In the genomic region with DNA sequence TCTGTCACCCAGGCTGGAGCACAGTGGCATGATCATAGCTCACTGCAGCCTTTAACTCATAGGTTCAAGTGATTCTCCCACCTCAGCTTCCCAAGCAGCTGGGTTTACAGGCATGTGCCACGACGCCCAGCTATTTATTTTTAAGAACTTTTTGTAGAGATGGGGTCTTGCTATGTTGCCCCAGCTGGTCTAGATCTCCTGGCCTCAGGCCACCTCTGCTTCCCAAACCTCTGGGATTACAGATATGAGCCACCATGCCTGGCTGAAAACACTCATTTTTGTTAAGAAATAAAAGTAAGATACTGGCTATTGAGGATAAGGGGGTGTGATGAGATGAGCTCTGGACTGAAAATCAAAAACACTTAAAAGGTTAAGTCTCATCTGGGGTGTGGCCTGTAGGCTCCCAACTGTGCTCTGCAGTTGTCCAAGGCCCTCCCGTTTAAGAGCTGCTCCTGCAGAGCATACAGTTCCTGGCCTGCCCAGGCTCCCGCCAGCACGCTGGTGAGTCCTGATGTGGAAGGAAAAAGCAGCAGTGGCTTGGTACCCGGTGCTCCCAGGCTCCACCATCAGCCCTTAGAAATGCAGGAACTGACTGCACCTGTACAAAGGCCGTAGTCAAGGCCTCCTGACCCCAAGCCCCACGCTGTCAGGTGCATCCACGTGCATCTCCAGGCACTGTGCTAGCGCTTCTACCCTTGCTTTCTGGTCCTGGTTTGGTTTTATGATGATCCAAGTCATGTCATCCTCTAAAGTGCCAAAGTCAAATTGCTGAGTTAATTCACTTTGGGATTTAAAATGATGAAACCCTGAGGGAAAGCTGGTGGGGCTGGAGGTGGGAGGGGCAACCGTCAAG, we compare ENCODE assay signal across 18 cellular contexts.
"Had no signal": no experiment of that assay in that cellular context is flagged by ENCODE, and none has a peak within 500 bp of the region (broad histone marks: within the 10 kb centered on the region; RNA-seq: fewer than 3 reads in every experiment).

No MANE protein-coding gene starts in this region.

- ATAC-seq: effector memory CD8-positive, alpha-beta T cell; natural killer cell had no signal

- H3K4me3 Mint-ChIP-seq: activated CD4-positive, alpha-beta T cell treated with anti-CD3 and anti-CD28 coated beads, Interleukin-2, amount 10 ng/mL, durations not matched to agents 7 days and 5 days; activated naive CD4-positive, alpha-beta T cell treated with anti-CD3 and anti-CD28 coated beads, Interleukin-2, amount 10 ng/mL, durations not matched to agents 7 days and 5 days; effector memory CD8-positive, alpha-beta T cell; natural killer cell; type B pancreatic cell had no signal

- H3K9me3 Mint-ChIP-seq: activated CD4-positive, alpha-beta T cell treated with anti-CD3 and anti-CD28 coated beads, Interleukin-2, amount 10 ng/mL, durations not matched to agents 7 days and 5 days; activated naive CD4-positive, alpha-beta T cell treated with anti-CD3 and anti-CD28 coated beads, Interleukin-2, amount 10 ng/mL, durations not matched to agents 7 days and 5 days; activated T-helper 2 cell treated with anti-CD3 and anti-CD28 coated beads, Interferon-gamma antibody, Interleukin-2, Interleukin-4, amounts not matched to agents 10 μg/mL and 5 μg/mL and 100 μg/mL, durations not matched to agents 14 hours and 24 hours and 36 hours; effector memory CD8-positive, alpha-beta T cell; natural killer cell; type B pancreatic cell had no signal

- H3K27me3 Mint-ChIP-seq: activated CD4-positive, alpha-beta T cell treated with anti-CD3 and anti-CD28 coated beads, Interleukin-2, amount 10 ng/mL, durations not matched to agents 7 days and 5 days; activated naive CD4-positive, alpha-beta T cell treated with anti-CD3 and anti-CD28 coated beads, Interleukin-2, amount 10 ng/mL, durations not matched to agents 7 days and 5 days; effector memory CD8-positive, alpha-beta T cell; type B pancreatic cell had no signal

- H3K27ac ChIP-seq: adrenal gland, prostate gland, suprapubic skin had no signal

- DNase-seq: activated CD4-positive, alpha-beta T cell treated with anti-CD3 and anti-CD28 coated beads, Interleukin-2, amount 10 ng/mL, durations not matched to agents 7 days and 5 days; activated naive CD4-positive, alpha-beta T cell treated with anti-CD3 and anti-CD28 coated beads, Interleukin-2, amount 10 ng/mL, durations not matched to agents 7 days and 5 days; adrenal gland; body of pancreas; central memory CD4-positive, alpha-beta T cell; cortex of kidney; effector memory CD8-positive, alpha-beta T cell; erythroblast; natural killer cell; nucleus accumbens; stimulated activated CD4-positive, alpha-beta T cell treated with anti-CD3 and anti-CD28 coated beads, Interleukin-12 subunit alpha, Interleukin-12 subunit beta, amount 100 ng/mL, for 4 hours; stimulated activated naive CD4-positive, alpha-beta T cell; T-helper 1 cell had no signal

- H3K4me3 ChIP-seq: adrenal gland, body of pancreas, lung, prostate gland, suprapubic skin had no signal

- H3K4me1 Mint-ChIP-seq: activated CD4-positive, alpha-beta T cell treated with anti-CD3 and anti-CD28 coated beads, Interleukin-2, amount 10 ng/mL, durations not matched to agents 7 days and 5 days; activated naive CD4-positive, alpha-beta T cell treated with anti-CD3 and anti-CD28 coated beads, Interleukin-2, amount 10 ng/mL, durations not matched to agents 7 days and 5 days; natural killer cell had no signal

- H3K36me3 Mint-ChIP-seq: natural killer cell had no signal

- H3K27me3 ChIP-seq: adrenal gland, body of pancreas, suprapubic skin had no signal

- H3K27ac Mint-ChIP-seq: activated CD4-positive, alpha-beta T cell treated with anti-CD3 and anti-CD28 coated beads, Interleukin-2, amount 10 ng/mL, durations not matched to agents 7 days and 5 days; activated naive CD4-positive, alpha-beta T cell treated with anti-CD3 and anti-CD28 coated beads, Interleukin-2, amount 10 ng/mL, durations not matched to agents 7 days and 5 days; activated T-helper 2 cell treated with anti-CD3 and anti-CD28 coated beads, Interferon-gamma antibody, Interleukin-2, Interleukin-4, amounts not matched to agents 10 μg/mL and 5 μg/mL and 100 μg/mL, durations not matched to agents 14 hours and 24 hours and 36 hours; natural killer cell; type B pancreatic cell had no signal

- H3K9me3 ChIP-seq: adrenal gland, body of pancreas, prostate gland, suprapubic skin had no signal

- H3K4me1 ChIP-seq: adrenal gland, prostate gland, suprapubic skin had no signal
